Comparison of ENCODE assay signal across 1 cellular context in genomic region chr16:68732068-68732680, GRCh38.
TF ChIP-seq lines count a peak whose summit lies in the region.

No MANE protein-coding gene starts in this region.

TF ChIP-seq in HepG2, 621 proteins besides CTCF, POLR2A, EP300 and RAD21 (continued from another document and continues in another):
- TF ChIP-seq THRA (CRISPR knock-in tag; IDR thresholded peaks at IDR 0.05; ENCODE audit: borderline replicate concordance) (0 out of 2 replicates have a peak, but pooled peaks have one; percentile 39), ZSCAN25 (CRISPR knock-in tag; IDR thresholded peaks at IDR 0.05) (peak; percentile 44; the same call in 1 of the 2 replicates), MAX (IDR thresholded peaks at IDR 0.05) (no peak), TBL1XR1 (IDR thresholded peaks at IDR 0.05; ENCODE audit: borderline replicate concordance, low read length, partially characterized antibody) (no peak), KLF12 (CRISPR knock-in tag; IDR thresholded peaks at IDR 0.05; ENCODE audit: borderline replicate concordance) (peak; percentile 81; the same call in 1 of the 2 replicates), FOXC1 (CRISPR knock-in tag; IDR thresholded peaks at IDR 0.05; ENCODE audit: borderline replicate concordance) (peak; percentile 38; the same call in 1 of the 2 replicates), KAT8 (CRISPR knock-in tag; IDR thresholded peaks at IDR 0.05) (0 out of 2 replicates have a peak, but pooled peaks have one; percentile 38), DMAP1 (CRISPR knock-in tag; IDR thresholded peaks at IDR 0.05) (peak; percentile 28; the same call in 1 of the 2 replicates), LCORL (IDR thresholded peaks at IDR 0.05) (no peak), LCORL (CRISPR knock-in tag; IDR thresholded peaks at IDR 0.05) (peak; percentile 77; the same call in 1 of the 2 replicates), PHF8 (CRISPR knock-in tag; IDR thresholded peaks at IDR 0.05) (0 out of 2 replicates have a peak, but pooled peaks have one; percentile 36), ZNF205 (CRISPR knock-in tag; IDR thresholded peaks at IDR 0.05) (no peak), XRCC5 (optimal IDR thresholded peaks at IDR 0.05; ENCODE audit: low read length) (peak; percentile 82), DMTF1 (CRISPR knock-in tag; IDR thresholded peaks at IDR 0.05) (no peak), CEBPG (CRISPR knock-in tag; IDR thresholded peaks at IDR 0.05) (0 out of 2 replicates have a peak, but pooled peaks have one; percentile 3), ZNF746 (CRISPR knock-in tag; IDR thresholded peaks at IDR 0.05) (no peak), HOXA3 (CRISPR knock-in tag; IDR thresholded peaks at IDR 0.05) (0 out of 2 replicates have a peak, but pooled peaks have one; percentile 29), ZNF766 (CRISPR knock-in tag; IDR thresholded peaks at IDR 0.05; ENCODE audit: borderline replicate concordance) (peak; percentile 14; the same call in 1 of the 2 replicates), ZNF782 (CRISPR knock-in tag; IDR thresholded peaks at IDR 0.05; ENCODE audit: borderline replicate concordance) (0 out of 2 replicates have a peak, but pooled peaks have one; percentile 17), GATAD2A (CRISPR knock-in tag; IDR thresholded peaks at IDR 0.05) (peak; percentile 31), ZNF629 (CRISPR knock-in tag; conservative IDR thresholded peaks at IDR 0.05) (0 out of 2 replicates have a peak, but pooled peaks have one; percentile 17), ZBTB20 (CRISPR knock-in tag; IDR thresholded peaks at IDR 0.05; ENCODE audit: borderline replicate concordance, low read depth) (0 out of 2 replicates have a peak, but pooled peaks have one; percentile 32), RXRA (CRISPR knock-in tag; IDR thresholded peaks at IDR 0.05) (peak; percentile 49; the same call in 1 of the 2 replicates), HMG20A (CRISPR knock-in tag; IDR thresholded peaks at IDR 0.05; ENCODE audit: borderline replicate concordance) (0 out of 2 replicates have a peak, but pooled peaks have one; percentile 12), FOXO1 (CRISPR knock-in tag; IDR thresholded peaks at IDR 0.05) (0 out of 2 replicates have a peak, but pooled peaks have one; percentile 29), ZMAT3 (CRISPR knock-in tag; conservative IDR thresholded peaks at IDR 0.05) (0 out of 2 replicates have a peak, but pooled peaks have one; percentile 50), THAP11 (CRISPR knock-in tag; IDR thresholded peaks at IDR 0.05) (0 out of 2 replicates have a peak, but pooled peaks have one; percentile 10), ZNF644 (CRISPR knock-in tag; IDR thresholded peaks at IDR 0.05; ENCODE audit: low read depth) (0 out of 2 replicates have a peak, but pooled peaks have one; percentile 10), HNF4A (CRISPR knock-in tag; IDR thresholded peaks at IDR 0.05) (peak; percentile 22; the same call in 1 of the 2 replicates), RCOR2 (CRISPR knock-in tag; IDR thresholded peaks at IDR 0.05) (0 out of 2 replicates have a peak, but pooled peaks have one; percentile 14), FOXJ3 (CRISPR knock-in tag; IDR thresholded peaks at IDR 0.05; ENCODE audit: borderline replicate concordance) (no peak), SKI (IDR thresholded peaks at IDR 0.05; ENCODE audit: partially characterized antibody) (no peak), ZMYM3 (CRISPR knock-in tag; IDR thresholded peaks at IDR 0.05) (peak; percentile 55; the same call in 1 of the 2 replicates), ZEB1 (IDR thresholded peaks at IDR 0.05; ENCODE audit: insufficient replicate concordance, low read depth) (peak; percentile 2)
- TF ChIP-seq, protein P1, sequence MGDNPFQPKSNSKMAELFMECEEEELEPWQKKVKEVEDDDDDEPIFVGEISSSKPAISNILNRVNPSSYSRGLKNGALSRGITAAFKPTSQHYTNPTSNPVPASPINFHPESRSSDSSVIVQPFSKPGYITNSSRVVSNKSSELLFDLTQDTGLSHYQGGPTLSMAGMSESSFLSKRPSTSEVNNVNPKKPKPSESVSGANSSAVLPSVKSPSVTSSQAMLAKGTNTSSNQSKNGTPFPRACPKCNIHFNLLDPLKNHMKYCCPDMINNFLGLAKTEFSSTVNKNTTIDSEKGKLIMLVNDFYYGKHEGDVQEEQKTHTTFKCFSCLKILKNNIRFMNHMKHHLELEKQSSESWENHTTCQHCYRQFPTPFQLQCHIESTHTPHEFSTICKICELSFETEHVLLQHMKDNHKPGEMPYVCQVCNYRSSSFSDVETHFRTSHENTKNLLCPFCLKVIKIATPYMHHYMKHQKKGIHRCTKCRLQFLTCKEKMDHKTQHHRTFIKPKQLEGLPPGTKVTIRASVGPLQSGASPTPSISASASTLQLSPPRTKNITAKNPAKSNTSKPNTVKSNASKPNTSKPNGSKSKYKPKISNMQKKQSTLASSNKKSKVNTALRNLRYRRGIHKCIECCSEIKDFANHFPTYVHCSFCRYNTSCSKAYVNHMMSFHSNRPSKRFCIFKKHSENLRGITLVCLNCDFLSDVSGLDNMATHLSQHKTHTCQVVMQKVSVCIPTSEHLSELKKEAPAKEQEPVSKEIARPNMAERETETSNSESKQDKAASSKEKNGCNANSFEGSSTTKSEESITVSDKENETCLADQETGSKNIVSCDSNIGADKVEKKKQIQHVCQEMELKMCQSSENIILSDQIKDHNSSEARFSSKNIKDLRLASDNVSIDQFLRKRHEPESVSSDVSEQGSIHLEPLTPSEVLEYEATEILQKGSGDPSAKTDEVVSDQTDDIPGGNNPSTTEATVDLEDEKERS (CRISPR knock-in tag; IDR thresholded peaks at IDR 0.05) = 0 out of 2 replicates have a peak, but pooled peaks have one; percentile 27
- TF ChIP-seq, protein P2, sequence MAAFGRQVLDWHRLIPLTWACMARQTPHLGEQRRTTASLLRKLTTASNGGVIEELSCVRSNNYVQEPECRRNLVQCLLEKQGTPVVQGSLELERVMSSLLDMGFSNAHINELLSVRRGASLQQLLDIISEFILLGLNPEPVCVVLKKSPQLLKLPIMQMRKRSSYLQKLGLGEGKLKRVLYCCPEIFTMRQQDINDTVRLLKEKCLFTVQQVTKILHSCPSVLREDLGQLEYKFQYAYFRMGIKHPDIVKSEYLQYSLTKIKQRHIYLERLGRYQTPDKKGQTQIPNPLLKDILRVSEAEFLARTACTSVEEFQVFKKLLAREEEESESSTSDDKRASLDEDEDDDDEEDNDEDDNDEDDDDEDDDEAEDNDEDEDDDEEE (CRISPR knock-in tag; IDR thresholded peaks at IDR 0.05) = no peak
- TF ChIP-seq, protein P3, sequence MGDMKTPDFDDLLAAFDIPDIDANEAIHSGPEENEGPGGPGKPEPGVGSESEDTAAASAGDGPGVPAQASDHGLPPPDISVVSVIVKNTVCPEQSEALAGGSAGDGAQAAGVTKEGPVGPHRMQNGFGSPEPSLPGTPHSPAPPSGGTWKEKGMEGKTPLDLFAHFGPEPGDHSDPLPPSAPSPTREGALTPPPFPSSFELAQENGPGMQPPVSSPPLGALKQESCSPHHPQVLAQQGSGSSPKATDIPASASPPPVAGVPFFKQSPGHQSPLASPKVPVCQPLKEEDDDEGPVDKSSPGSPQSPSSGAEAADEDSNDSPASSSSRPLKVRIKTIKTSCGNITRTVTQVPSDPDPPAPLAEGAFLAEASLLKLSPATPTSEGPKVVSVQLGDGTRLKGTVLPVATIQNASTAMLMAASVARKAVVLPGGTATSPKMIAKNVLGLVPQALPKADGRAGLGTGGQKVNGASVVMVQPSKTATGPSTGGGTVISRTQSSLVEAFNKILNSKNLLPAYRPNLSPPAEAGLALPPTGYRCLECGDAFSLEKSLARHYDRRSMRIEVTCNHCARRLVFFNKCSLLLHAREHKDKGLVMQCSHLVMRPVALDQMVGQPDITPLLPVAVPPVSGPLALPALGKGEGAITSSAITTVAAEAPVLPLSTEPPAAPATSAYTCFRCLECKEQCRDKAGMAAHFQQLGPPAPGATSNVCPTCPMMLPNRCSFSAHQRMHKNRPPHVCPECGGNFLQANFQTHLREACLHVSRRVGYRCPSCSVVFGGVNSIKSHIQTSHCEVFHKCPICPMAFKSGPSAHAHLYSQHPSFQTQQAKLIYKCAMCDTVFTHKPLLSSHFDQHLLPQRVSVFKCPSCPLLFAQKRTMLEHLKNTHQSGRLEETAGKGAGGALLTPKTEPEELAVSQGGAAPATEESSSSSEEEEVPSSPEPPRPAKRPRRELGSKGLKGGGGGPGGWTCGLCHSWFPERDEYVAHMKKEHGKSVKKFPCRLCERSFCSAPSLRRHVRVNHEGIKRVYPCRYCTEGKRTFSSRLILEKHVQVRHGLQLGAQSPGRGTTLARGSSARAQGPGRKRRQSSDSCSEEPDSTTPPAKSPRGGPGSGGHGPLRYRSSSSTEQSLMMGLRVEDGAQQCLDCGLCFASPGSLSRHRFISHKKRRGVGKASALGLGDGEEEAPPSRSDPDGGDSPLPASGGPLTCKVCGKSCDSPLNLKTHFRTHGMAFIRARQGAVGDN (CRISPR knock-in tag; IDR thresholded peaks at IDR 0.05) = peak; percentile 33
- TF ChIP-seq, protein P4, sequence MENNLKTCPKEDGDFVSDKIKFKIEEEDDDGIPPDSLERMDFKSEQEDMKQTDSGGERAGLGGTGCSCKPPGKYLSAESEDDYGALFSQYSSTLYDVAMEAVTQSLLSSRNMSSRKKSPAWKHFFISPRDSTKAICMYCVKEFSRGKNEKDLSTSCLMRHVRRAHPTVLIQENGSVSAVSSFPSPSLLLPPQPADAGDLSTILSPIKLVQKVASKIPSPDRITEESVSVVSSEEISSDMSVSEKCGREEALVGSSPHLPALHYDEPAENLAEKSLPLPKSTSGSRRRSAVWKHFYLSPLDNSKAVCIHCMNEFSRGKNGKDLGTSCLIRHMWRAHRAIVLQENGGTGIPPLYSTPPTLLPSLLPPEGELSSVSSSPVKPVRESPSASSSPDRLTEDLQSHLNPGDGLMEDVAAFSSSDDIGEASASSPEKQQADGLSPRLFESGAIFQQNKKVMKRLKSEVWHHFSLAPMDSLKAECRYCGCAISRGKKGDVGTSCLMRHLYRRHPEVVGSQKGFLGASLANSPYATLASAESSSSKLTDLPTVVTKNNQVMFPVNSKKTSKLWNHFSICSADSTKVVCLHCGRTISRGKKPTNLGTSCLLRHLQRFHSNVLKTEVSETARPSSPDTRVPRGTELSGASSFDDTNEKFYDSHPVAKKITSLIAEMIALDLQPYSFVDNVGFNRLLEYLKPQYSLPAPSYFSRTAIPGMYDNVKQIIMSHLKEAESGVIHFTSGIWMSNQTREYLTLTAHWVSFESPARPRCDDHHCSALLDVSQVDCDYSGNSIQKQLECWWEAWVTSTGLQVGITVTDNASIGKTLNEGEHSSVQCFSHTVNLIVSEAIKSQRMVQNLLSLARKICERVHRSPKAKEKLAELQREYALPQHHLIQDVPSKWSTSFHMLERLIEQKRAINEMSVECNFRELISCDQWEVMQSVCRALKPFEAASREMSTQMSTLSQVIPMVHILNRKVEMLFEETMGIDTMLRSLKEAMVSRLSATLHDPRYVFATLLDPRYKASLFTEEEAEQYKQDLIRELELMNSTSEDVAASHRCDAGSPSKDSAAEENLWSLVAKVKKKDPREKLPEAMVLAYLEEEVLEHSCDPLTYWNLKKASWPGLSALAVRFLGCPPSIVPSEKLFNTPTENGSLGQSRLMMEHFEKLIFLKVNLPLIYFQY (CRISPR knock-in tag; IDR thresholded peaks at IDR 0.05; ENCODE audit: borderline replicate concordance) = 0 out of 2 replicates have a peak, but pooled peaks have one; percentile 11
- TF ChIP-seq, protein P5, sequence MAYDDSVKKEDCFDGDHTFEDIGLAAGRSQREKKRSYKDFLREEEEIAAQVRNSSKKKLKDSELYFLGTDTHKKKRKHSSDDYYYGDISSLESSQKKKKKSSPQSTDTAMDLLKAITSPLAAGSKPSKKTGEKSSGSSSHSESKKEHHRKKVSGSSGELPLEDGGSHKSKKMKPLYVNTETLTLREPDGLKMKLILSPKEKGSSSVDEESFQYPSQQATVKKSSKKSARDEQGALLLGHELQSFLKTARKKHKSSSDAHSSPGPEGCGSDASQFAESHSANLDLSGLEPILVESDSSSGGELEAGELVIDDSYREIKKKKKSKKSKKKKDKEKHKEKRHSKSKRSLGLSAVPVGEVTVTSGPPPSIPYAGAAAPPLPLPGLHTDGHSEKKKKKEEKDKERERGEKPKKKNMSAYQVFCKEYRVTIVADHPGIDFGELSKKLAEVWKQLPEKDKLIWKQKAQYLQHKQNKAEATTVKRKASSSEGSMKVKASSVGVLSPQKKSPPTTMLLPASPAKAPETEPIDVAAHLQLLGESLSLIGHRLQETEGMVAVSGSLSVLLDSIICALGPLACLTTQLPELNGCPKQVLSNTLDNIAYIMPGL (CRISPR knock-in tag; IDR thresholded peaks at IDR 0.05; ENCODE audit: borderline replicate concordance in 1 of 2, low read depth in 1 of 2) = 0 out of 4 replicates have a peak, but pooled peaks of 1 of the 2 experiments have one; percentile 45
- TF ChIP-seq, protein P6, sequence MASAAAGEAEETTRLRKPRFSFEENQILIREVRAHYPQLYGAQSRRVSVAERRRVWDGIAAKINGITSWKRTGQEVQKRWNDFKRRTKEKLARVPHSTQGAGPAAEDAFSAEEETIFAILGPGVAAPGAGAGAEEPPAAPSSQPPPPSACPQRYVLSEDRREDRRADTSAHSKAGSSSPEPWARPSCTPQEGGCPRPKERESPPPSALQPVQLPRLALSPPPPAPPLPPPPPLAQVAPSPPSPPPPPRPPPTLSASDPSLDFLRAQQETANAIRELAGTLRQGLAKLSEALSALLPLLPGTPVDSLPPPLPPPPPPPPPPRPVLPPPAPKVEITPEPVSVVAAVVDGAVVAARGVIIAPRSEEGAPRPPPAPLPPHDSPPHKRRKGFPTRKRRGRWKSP (CRISPR knock-in tag; IDR thresholded peaks at IDR 0.05) = no peak
